Comparison of ENCODE assay signal across 1 cellular context in genomic region chr2:46013726-46014125, GRCh38.
TF ChIP-seq lines count a peak whose summit lies in the region.

No MANE protein-coding gene starts in this region.

TF ChIP-seq in WTC11, 78 proteins besides CTCF, POLR2A, EP300 and RAD21 (continued from another document):
- no peak for TF ChIP-seq RORB (CRISPR knock-in tag; IDR thresholded peaks at IDR 0.05)
- no peak for TF ChIP-seq PRDM15 (CRISPR knock-in tag; IDR thresholded peaks at IDR 0.05)
- no peak for TF ChIP-seq MXD4 (CRISPR knock-in tag; IDR thresholded peaks at IDR 0.05; ENCODE audit: borderline replicate concordance)
- no peak for TF ChIP-seq PREB (CRISPR knock-in tag; IDR thresholded peaks at IDR 0.05; ENCODE audit: borderline replicate concordance)
- no peak for TF ChIP-seq IRF1 (CRISPR knock-in tag; IDR thresholded peaks at IDR 0.05)
- no peak for TF ChIP-seq ESRRA (CRISPR knock-in tag; IDR thresholded peaks at IDR 0.05; ENCODE audit: borderline replicate concordance)
- TF ChIP-seq SMAD4 (CRISPR knock-in tag; IDR thresholded peaks at IDR 0.05), result no peak
- no peak for TF ChIP-seq NR1H2 (CRISPR knock-in tag; IDR thresholded peaks at IDR 0.05)
- TF ChIP-seq SMAD3 (CRISPR knock-in tag; IDR thresholded peaks at IDR 0.05; ENCODE audit: borderline replicate concordance), result no peak
- TF ChIP-seq NR2C2 (CRISPR knock-in tag; IDR thresholded peaks at IDR 0.05), result no peak
